20 cellular contexts compared by ENCODE assay signal in genomic region chr10:86504510-86504909, GRCh38. TPM values are rescaled to one million over a fixed set of nuclear protein-coding genes. Genes with fewer than 3 reads are reported as not detected.
DNase-seq lines count a peak whose midpoint lies in the region; ATAC-seq and TF ChIP-seq lines count a peak whose summit lies in the region.
"Had no signal": no experiment of that assay in that cellular context is flagged by ENCODE, and none has a peak within 500 bp of the region (broad histone marks: within the 10 kb centered on the region; RNA-seq: fewer than 3 reads in every experiment).

No MANE protein-coding gene starts in this region.

- no peak overlapping the region for H3K14ac ChIP-seq in trophoblast cell (ENCODE audit: low read length)

- H2BK5ac ChIP-seq in trophoblast cell (ENCODE audit: low read depth, low read length, poor library complexity) = no peak overlapping the region

- intact Hi-C loops in activated CD4-positive, alpha-beta T cell treated with anti-CD3 and anti-CD28 coated beads for 36 hours (cut with DNase I, micrococcal nuclease) = loop anchor here in 1 of 2 experiments (2.0 kb wide), 1 partner anchor 14 kb away; no protein-coding TSS in a partner anchor
- intact Hi-C loops in OCI-LY7 (cut with micrococcal nuclease; ENCODE audit: unreplicated experiment) = no loop called here

- H3K4me2 ChIP-seq in OCI-LY7 (ENCODE audit: low read length) (no peak overlapping the region), trophoblast cell (ENCODE audit: low read length) (no peak overlapping the region)
- H3K4me2 ChIP-seq: A549 had no signal

- BruUV-seq in OCI-LY7 (replicated peaks; lab: Mats Ljungman, UMichigan) = no TSS peak

- no peak for TF ChIP-seq CTCF in OCI-LY7 (conservative IDR thresholded peaks at IDR 0.05; ENCODE audit: low read length)

- no peak for DNase-seq in activated CD4-positive, alpha-beta T cell treated with anti-CD3 and anti-CD28 coated beads for 36 hours
- no peak for DNase-seq in activated CD4-positive, alpha-beta T cell treated with anti-CD3 and anti-CD28 coated beads for 1 hour
- no peak for DNase-seq in activated naive CD8-positive, alpha-beta T cell treated with anti-CD3 and anti-CD28 coated beads, Interleukin-2, amount 50 U/mL, for 24 hours
- DNase-seq in OCI-LY7 (ENCODE audit: low spot score) (no peak), trophoblast cell (no peak), DMS153 (lab: John Stamatoyannopoulos, UW) (no peak)
- DNase-seq: AML-193; Caco-2; CD4-positive, alpha-beta T cell; DMS79; GF-D8; GOT3; H7 had no signal

- peak overlapping the region; percentile 43 for H3K27ac Mint-ChIP-seq in activated CD4-positive, alpha-beta T cell treated with anti-CD3 and anti-CD28 coated beads for 36 hours
- peak overlapping the region; percentile 51 for H3K27ac Mint-ChIP-seq in activated naive CD8-positive, alpha-beta T cell
- no peak overlapping the region for H3K27ac Mint-ChIP-seq in activated naive CD8-positive, alpha-beta T cell treated with anti-CD3 and anti-CD28 coated beads, Interleukin-2, amount 50 U/mL, for 24 hours
- H3K27ac Mint-ChIP-seq: CD4-positive, alpha-beta T cell had no signal

- peaks cover 20% of the 10 kb centered on the region for H3K36me3 Mint-ChIP-seq in activated CD4-positive, alpha-beta T cell treated with anti-CD3 and anti-CD28 coated beads for 36 hours (ENCODE audit: low read depth)
- peaks cover 9% of the 10 kb centered on the region for H3K36me3 Mint-ChIP-seq in activated naive CD8-positive, alpha-beta T cell
- peaks cover 29% of the 10 kb centered on the region for H3K36me3 Mint-ChIP-seq in activated naive CD8-positive, alpha-beta T cell treated with anti-CD3 and anti-CD28 coated beads, Interleukin-2, amount 50 U/mL, for 24 hours (ENCODE audit: low read depth)

- peak overlapping the region; percentile 47 for H3K4ac ChIP-seq in trophoblast cell (ENCODE audit: low read depth, low read length)

- no peak overlapping the region for H2BK12ac ChIP-seq in trophoblast cell (ENCODE audit: low read length)

- H2BK120ac ChIP-seq in trophoblast cell (ENCODE audit: insufficient read depth, low read length, poor library complexity) = no peak overlapping the region

- peaks cover 100% of the 10 kb centered on the region for H3K79me2 ChIP-seq in OCI-LY7 (ENCODE audit: insufficient read depth, low read depth, low read length)
- peaks cover 14% of the 10 kb centered on the region for H3K79me2 ChIP-seq in trophoblast cell (ENCODE audit: control insufficient read depth, insufficient read depth, low read length, poor library complexity)

- peaks cover 15% of the 10 kb centered on the region for H4K20me1 ChIP-seq in OCI-LY7 (ENCODE audit: insufficient read depth, low read length)

- no CpG with 5 or more reads among the region's 10 CpGs for WGBS in trophoblast cell (ENCODE audit: extremely low coverage, insufficient coverage, insufficient read length)

- no peak overlapping the region for H3K4me3 Mint-ChIP-seq in activated CD4-positive, alpha-beta T cell treated with anti-CD3 and anti-CD28 coated beads for 36 hours
- H3K4me3 Mint-ChIP-seq in activated naive CD8-positive, alpha-beta T cell = no peak overlapping the region
- no peak overlapping the region for H3K4me3 Mint-ChIP-seq in activated naive CD8-positive, alpha-beta T cell treated with anti-CD3 and anti-CD28 coated beads, Interleukin-2, amount 50 U/mL, for 24 hours
- H3K4me3 Mint-ChIP-seq: CD4-positive, alpha-beta T cell had no signal

- H3K18ac ChIP-seq in trophoblast cell (ENCODE audit: low read length) = no peak overlapping the region

- no peaks in the 10 kb centered on the region for H3K9me3 Mint-ChIP-seq in activated CD4-positive, alpha-beta T cell treated with anti-CD3 and anti-CD28 coated beads for 36 hours (ENCODE audit: low read depth)
- no peaks in the 10 kb centered on the region for H3K9me3 Mint-ChIP-seq in activated naive CD8-positive, alpha-beta T cell (ENCODE audit: low read depth)
- no peaks in the 10 kb centered on the region for H3K9me3 Mint-ChIP-seq in activated naive CD8-positive, alpha-beta T cell treated with anti-CD3 and anti-CD28 coated beads, Interleukin-2, amount 50 U/mL, for 24 hours
- H3K9me3 Mint-ChIP-seq: CD4-positive, alpha-beta T cell had no signal

- no peaks in the 10 kb centered on the region for H3K27me3 ChIP-seq in trophoblast cell (ENCODE audit: insufficient read depth, low read length)

- H4K8ac ChIP-seq in trophoblast cell (ENCODE audit: low read depth, low read length) = no peak overlapping the region

- H4K12ac ChIP-seq in trophoblast cell (ENCODE audit: low read depth, low read length) = no peak overlapping the region

- no peaks in the 10 kb centered on the region for H3K9me2 ChIP-seq in OCI-LY7 (ENCODE audit: insufficient read depth, low read length)

- H2AK5ac ChIP-seq in trophoblast cell (ENCODE audit: low read length) = no peak overlapping the region

- no peak overlapping the region for H3K23ac ChIP-seq in trophoblast cell (ENCODE audit: low read length)

- POLR2A ChIA-PET in activated CD4-positive, alpha-beta T cell treated with anti-CD3 and anti-CD28 coated beads for 36 hours (lab: Charles Lee) = no interaction called here
- POLR2A ChIA-PET in OCI-LY7 (lab: Charles Lee) = no interaction called here

- peaks cover 49% of the 10 kb centered on the region for H3K4me1 Mint-ChIP-seq in activated CD4-positive, alpha-beta T cell treated with anti-CD3 and anti-CD28 coated beads for 36 hours
- peaks cover 60% of the 10 kb centered on the region for H3K4me1 Mint-ChIP-seq in activated naive CD8-positive, alpha-beta T cell (ENCODE audit: low read depth)
- H3K4me1 Mint-ChIP-seq in activated naive CD8-positive, alpha-beta T cell treated with anti-CD3 and anti-CD28 coated beads, Interleukin-2, amount 50 U/mL, for 24 hours = peaks cover 49% of the 10 kb centered on the region

- no peaks in the 10 kb centered on the region for H3K27me3 Mint-ChIP-seq in activated CD4-positive, alpha-beta T cell treated with anti-CD3 and anti-CD28 coated beads for 36 hours
- no peaks in the 10 kb centered on the region for H3K27me3 Mint-ChIP-seq in activated naive CD8-positive, alpha-beta T cell
- no peaks in the 10 kb centered on the region for H3K27me3 Mint-ChIP-seq in activated naive CD8-positive, alpha-beta T cell treated with anti-CD3 and anti-CD28 coated beads, Interleukin-2, amount 50 U/mL, for 24 hours
- H3K27me3 Mint-ChIP-seq: CD4-positive, alpha-beta T cell had no signal

- H3K4me1 ChIP-seq in OCI-LY7 (ENCODE audit: insufficient read depth, low read length, poor library complexity, severe bottlenecking) = peaks cover 52% of the 10 kb centered on the region
- peaks cover 4 to 5% of the 10 kb centered on the region in 2 experiments for H3K4me1 ChIP-seq in trophoblast cell (ENCODE audit: control insufficient read depth in 1 of 2, insufficient read depth in 2 of 2, low read length in 2 of 2)
- H3K4me1 ChIP-seq: Caco-2 had no signal

- H2AFZ ChIP-seq in OCI-LY7 (ENCODE audit: low read length) = no peak overlapping the region
- no peak overlapping the region for H2AFZ ChIP-seq in trophoblast cell (ENCODE audit: insufficient read depth, low read length, poor library complexity)

- H3K9me3 ChIP-seq in OCI-LY7 (ENCODE audit: low read length) = no peaks in the 10 kb centered on the region
- no peaks in the 10 kb centered on the region for H3K9me3 ChIP-seq in trophoblast cell (ENCODE audit: insufficient read depth, low read depth, low read length)
- H3K9me3 ChIP-seq: A549, Caco-2 had no signal

- no peak for ATAC-seq in activated CD4-positive, alpha-beta T cell treated with anti-CD3 and anti-CD28 coated beads for 36 hours
- ATAC-seq in activated naive CD8-positive, alpha-beta T cell treated with anti-CD3 and anti-CD28 coated beads, Interleukin-2, amount 50 U/mL, for 24 hours = no peak
- no peak for ATAC-seq in HG03175 (IDR thresholded peaks at IDR 0.05; ENCODE audit: unreplicated experiment)
- ATAC-seq: HCT116, HepG2 had no signal

- H3K79me1 ChIP-seq in trophoblast cell (ENCODE audit: low read length) = no peaks in the 10 kb centered on the region

- H3K36me3 ChIP-seq in OCI-LY7 (ENCODE audit: insufficient read depth, low read length) = peaks cover 91% of the 10 kb centered on the region
- peaks cover 18% of the 10 kb centered on the region in 2 experiments for H3K36me3 ChIP-seq in trophoblast cell (ENCODE audit: control insufficient read depth in 1 of 2, insufficient read depth in 2 of 2, low read length in 2 of 2)

- H3K27ac ChIP-seq in OCI-LY7 (ENCODE audit: low read depth, low read length, poor library complexity, severe bottlenecking) = peak overlapping the region; percentile 7
- no peak overlapping the region for H3K27ac ChIP-seq in trophoblast cell (ENCODE audit: low read depth, low read length)
- H3K27ac ChIP-seq: 22Rv1, A549, C4-2B had no signal

- no peak overlapping the region for H4K91ac ChIP-seq in trophoblast cell (ENCODE audit: low read depth, low read length)

- no peak overlapping the region for H3K4me3 ChIP-seq in OCI-LY7 (ENCODE audit: low read depth, low read length, poor library complexity, severe bottlenecking)
- no peak overlapping the region for H3K4me3 ChIP-seq in trophoblast cell (ENCODE audit: low read depth, low read length)
- H3K4me3 ChIP-seq: A549 had no signal

- CTCF ChIA-PET in activated CD4-positive, alpha-beta T cell treated with anti-CD3 and anti-CD28 coated beads for 36 hours (lab: Charles Lee) = interaction anchor here (0.8 kb wide), 1 partner anchor 77 kb away, joined by 3 read pairs; no protein-coding TSS in a partner anchor
- CTCF ChIA-PET in OCI-LY7 (lab: Charles Lee; ENCODE audit: unreplicated experiment) = no interaction called here

- no peak overlapping the region for H3K9ac ChIP-seq in trophoblast cell (ENCODE audit: low read length)

RNA-seq across cellular contexts. Expression of gene WAPL, which starts 17.1 kb away (rescaled TPM):
- 10 to 100 TPM; 37.4 to 43.2 TPM for total RNA-seq in activated CD4-positive, alpha-beta T cell treated with anti-CD3 and anti-CD28 coated beads for 36 hours
- total RNA-seq in OCI-LY7 (2014; rRNA removed; shearing (Covaris generic)) = 51.1 and 56.6 TPM in 2 replicates
- total RNA-seq in OCI-LY7 (2022) = 68.7 and 75.7 TPM in 2 replicates
- polyA plus RNA-seq in trophoblast cell (2013) = 32.1 and 32.8 TPM in 2 replicates
